In genomic region chr7:7595451-7595850, GRCh38 we compare ENCODE assay signal across 8 cellular contexts. TPM values are rescaled to one million over a fixed set of nuclear protein-coding genes. Genes with fewer than 3 reads are reported as not detected.
DNase-seq lines count a peak whose midpoint lies in the region; ATAC-seq lines count a peak whose summit lies in the region.

No MANE protein-coding gene starts in this region.

- DNase-seq in AG08396 (ENCODE audit: low spot score) (peak; percentile 12), HT-29 (ENCODE audit: low spot score) (peak; percentile 46), SW480 (ENCODE audit: low spot score) (peak; percentile 42), iris pigment epithelial cell (ENCODE audit: low read depth) (peak; percentile 30), activated gamma-delta T cell (lab: John Stamatoyannopoulos, UW) (no peak), head of caudate nucleus (no peak)

- intact Hi-C loops in head of caudate nucleus (cut with DNase I): no loop called here

- ATAC-seq in HG02763 (IDR thresholded peaks at IDR 0.05; ENCODE audit: unreplicated experiment): no peak
- ATAC-seq in HG03135 (IDR thresholded peaks at IDR 0.05; ENCODE audit: unreplicated experiment): no peak

RNA-seq across cellular contexts. Expression of gene MIOS, which starts 28.8 kb away (rescaled TPM):
- 23.2 and 28.8 TPM in 2 replicates for total RNA-seq in HT-29 (2014; rRNA removed; shearing (Covaris generic))

RNA-seq across cellular contexts. Expression of gene UMAD1, which starts 45.1 kb away (rescaled TPM):
- 2.0 and 6.2 TPM in 2 replicates for total RNA-seq in HT-29 (2014; rRNA removed; shearing (Covaris generic))

RNA-seq across cellular contexts. Expression of gene COL28A1, which starts 59.8 kb away (rescaled TPM):
- total RNA-seq in HT-29 (2014; rRNA removed; shearing (Covaris generic)): 0.08 and 0.44 TPM in 2 replicates

Comparison
In these comparisons a context has a peak if more than half of its experiments do, and no peak if none do; other contexts are left out.
1. DNase-seq: peak in AG08396 (single experiment), HT-29 (single experiment), SW480 (single experiment) and iris pigment epithelial cell (single experiment); none in activated gamma-delta T cell (single experiment) and head of caudate nucleus (0 of 42).